Comparison of ENCODE assay signal across 2 cellular contexts in genomic region chr3:183328823-183329222, GRCh38.
TF ChIP-seq lines count a peak whose summit lies in the region.

No MANE protein-coding gene starts in this region.

TF ChIP-seq in SK-N-SH, 30 proteins besides CTCF, POLR2A, EP300 and RAD21 (continued from another document):
- TF ChIP-seq MEF2A (IDR thresholded peaks at IDR 0.05; ENCODE audit: borderline replicate concordance, low read depth) = no peak
- no peak for TF ChIP-seq TEAD4 (IDR thresholded peaks at IDR 0.05; ENCODE audit: borderline replicate concordance, insufficient read depth)
- TF ChIP-seq JUND (IDR thresholded peaks at IDR 0.05) = no peak
- TF ChIP-seq RFX5 (IDR thresholded peaks at IDR 0.05; ENCODE audit: low read length) = no peak
- TF ChIP-seq GABPA (IDR thresholded peaks at IDR 0.05; ENCODE audit: low read depth) = no peak
- no peak for TF ChIP-seq USF1 (IDR thresholded peaks at IDR 0.05; ENCODE audit: borderline replicate concordance, low read depth)
- TF ChIP-seq NRF1 (IDR thresholded peaks at IDR 0.05; ENCODE audit: low read depth, low read length) = no peak
- no peak for TF ChIP-seq NFIC (IDR thresholded peaks at IDR 0.05; ENCODE audit: borderline replicate concordance)
- no peak for TF ChIP-seq TCF12 (IDR thresholded peaks at IDR 0.05)
- no peak for TF ChIP-seq SIN3A (IDR thresholded peaks at IDR 0.05; ENCODE audit: borderline replicate concordance, low read depth, low read length)
- TF ChIP-seq SMC3 (IDR thresholded peaks at IDR 0.05; ENCODE audit: low read depth, low read length) = no peak
- TF ChIP-seq, protein P1, sequence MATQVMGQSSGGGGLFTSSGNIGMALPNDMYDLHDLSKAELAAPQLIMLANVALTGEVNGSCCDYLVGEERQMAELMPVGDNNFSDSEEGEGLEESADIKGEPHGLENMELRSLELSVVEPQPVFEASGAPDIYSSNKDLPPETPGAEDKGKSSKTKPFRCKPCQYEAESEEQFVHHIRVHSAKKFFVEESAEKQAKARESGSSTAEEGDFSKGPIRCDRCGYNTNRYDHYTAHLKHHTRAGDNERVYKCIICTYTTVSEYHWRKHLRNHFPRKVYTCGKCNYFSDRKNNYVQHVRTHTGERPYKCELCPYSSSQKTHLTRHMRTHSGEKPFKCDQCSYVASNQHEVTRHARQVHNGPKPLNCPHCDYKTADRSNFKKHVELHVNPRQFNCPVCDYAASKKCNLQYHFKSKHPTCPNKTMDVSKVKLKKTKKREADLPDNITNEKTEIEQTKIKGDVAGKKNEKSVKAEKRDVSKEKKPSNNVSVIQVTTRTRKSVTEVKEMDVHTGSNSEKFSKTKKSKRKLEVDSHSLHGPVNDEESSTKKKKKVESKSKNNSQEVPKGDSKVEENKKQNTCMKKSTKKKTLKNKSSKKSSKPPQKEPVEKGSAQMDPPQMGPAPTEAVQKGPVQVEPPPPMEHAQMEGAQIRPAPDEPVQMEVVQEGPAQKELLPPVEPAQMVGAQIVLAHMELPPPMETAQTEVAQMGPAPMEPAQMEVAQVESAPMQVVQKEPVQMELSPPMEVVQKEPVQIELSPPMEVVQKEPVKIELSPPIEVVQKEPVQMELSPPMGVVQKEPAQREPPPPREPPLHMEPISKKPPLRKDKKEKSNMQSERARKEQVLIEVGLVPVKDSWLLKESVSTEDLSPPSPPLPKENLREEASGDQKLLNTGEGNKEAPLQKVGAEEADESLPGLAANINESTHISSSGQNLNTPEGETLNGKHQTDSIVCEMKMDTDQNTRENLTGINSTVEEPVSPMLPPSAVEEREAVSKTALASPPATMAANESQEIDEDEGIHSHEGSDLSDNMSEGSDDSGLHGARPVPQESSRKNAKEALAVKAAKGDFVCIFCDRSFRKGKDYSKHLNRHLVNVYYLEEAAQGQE (IDR thresholded peaks at IDR 0.05; ENCODE audit: low read depth, low read length) = no peak
- TF ChIP-seq EZH2phosphoT487 (IDR thresholded peaks at IDR 0.05; ENCODE audit: borderline replicate concordance, low read depth) = no peak

TF ChIP-seq in SK-N-SH treated with all-trans-retinoic acid at 6 μM for 48 hours, 23 proteins besides CTCF, POLR2A, EP300 and RAD21 (continued from another document):
- TF ChIP-seq, protein P2, sequence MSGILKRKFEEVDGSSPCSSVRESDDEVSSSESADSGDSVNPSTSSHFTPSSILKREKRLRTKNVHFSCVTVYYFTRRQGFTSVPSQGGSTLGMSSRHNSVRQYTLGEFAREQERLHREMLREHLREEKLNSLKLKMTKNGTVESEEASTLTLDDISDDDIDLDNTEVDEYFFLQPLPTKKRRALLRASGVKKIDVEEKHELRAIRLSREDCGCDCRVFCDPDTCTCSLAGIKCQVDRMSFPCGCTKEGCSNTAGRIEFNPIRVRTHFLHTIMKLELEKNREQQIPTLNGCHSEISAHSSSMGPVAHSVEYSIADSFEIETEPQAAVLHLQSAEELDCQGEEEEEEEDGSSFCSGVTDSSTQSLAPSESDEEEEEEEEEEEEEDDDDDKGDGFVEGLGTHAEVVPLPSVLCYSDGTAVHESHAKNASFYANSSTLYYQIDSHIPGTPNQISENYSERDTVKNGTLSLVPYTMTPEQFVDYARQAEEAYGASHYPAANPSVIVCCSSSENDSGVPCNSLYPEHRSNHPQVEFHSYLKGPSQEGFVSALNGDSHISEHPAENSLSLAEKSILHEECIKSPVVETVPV (CRISPR knock-in tag; IDR thresholded peaks at IDR 0.05) = no peak
- no peak for TF ChIP-seq RARB (CRISPR knock-in tag; IDR thresholded peaks at IDR 0.05)
- TF ChIP-seq ZNF70 (CRISPR knock-in tag; IDR thresholded peaks at IDR 0.05) = no peak
- TF ChIP-seq ESRRG (CRISPR knock-in tag; IDR thresholded peaks at IDR 0.05) = no peak
- no peak for TF ChIP-seq TSHZ2 (CRISPR knock-in tag; IDR thresholded peaks at IDR 0.05)
- no peak for TF ChIP-seq ZNF8 (CRISPR knock-in tag; IDR thresholded peaks at IDR 0.05)
- TF ChIP-seq PPARA (CRISPR knock-in tag; IDR thresholded peaks at IDR 0.05; ENCODE audit: borderline replicate concordance) = no peak
- TF ChIP-seq TOX (CRISPR knock-in tag; IDR thresholded peaks at IDR 0.05; ENCODE audit: borderline replicate concordance) = no peak
